In the genomic region with DNA sequence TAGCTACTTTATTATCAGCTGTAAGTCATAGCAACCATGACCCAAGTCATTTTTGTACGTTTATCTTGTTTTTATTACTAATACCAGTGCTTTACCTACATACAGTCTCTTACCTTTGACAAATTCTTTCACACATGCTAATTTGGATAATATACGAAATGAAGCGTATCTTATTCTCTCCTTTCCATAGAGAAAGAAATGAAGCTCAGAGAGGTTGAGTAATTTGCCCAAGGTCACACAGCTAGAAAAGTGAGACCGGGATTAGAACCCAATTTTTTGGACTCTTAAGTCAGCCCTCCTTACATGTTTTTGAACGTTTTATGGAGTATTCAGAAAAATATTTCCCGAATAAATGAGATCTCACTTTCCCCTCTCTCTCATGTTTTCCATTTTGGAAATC, we compare ENCODE assay signal across 8 cellular contexts. TPM values are rescaled to one million over a fixed set of nuclear protein-coding genes. Genes with fewer than 3 reads are reported as not detected.
"Had no signal": no experiment of that assay in that cellular context is flagged by ENCODE, and none has a peak within 500 bp of the region (broad histone marks: within the 10 kb centered on the region; RNA-seq: fewer than 3 reads in every experiment).

No MANE protein-coding gene starts in this region.

- H3K4me3 ChIP-seq: GM23248 had no signal

- FAIRE-seq: H54 had no signal

- H3K27ac ChIP-seq: GM23248, HL-60, KMS-11 had no signal

- DNase-seq: GOT3 had no signal

- H2AFZ ChIP-seq: GM23248 had no signal

- H3K9ac ChIP-seq: GM23248, KMS-11 had no signal

RNA-seq across cellular contexts. Expression of a gene that starts 52.6 kb away (rescaled TPM):
- total RNA-seq: GM23248, HFFc6, HT1080, IMR-90 had no signal
- polyA plus RNA-seq: GM23248, IMR-90 had no signal
